In the genomic region with DNA sequence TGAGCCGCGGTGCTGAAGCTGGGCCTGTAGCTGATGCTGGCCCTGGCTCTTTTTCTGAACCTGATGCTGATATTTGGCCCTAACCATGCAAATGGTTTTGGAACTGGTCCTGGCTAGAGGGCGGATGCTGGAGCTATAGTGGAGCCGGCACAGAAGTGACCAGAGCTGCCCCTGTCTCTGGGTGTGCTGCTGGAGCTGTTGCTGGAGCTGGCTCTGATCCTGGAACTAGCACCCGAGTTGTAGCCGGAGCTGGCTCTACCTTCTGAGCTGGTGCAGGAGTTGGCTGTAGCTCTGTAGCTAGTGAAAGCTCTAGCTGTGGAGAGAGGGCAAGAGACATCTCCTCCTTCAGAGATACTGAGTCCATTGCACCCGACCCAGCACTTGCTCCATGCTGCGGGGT, we compare ENCODE assay signal across 17 cellular contexts. TPM values are rescaled to one million over a fixed set of nuclear protein-coding genes. Genes with fewer than 3 reads are reported as not detected.
A peak's percentile ranks its signal among the peaks of the same experiment; 100 is the strongest.
DNase-seq lines count a peak whose midpoint lies in the region; ATAC-seq, FAIRE-seq and TF ChIP-seq lines count a peak whose summit lies in the region.
"Had no signal": no experiment of that assay in that cellular context is flagged by ENCODE, and none has a peak within 500 bp of the region (broad histone marks: within the 10 kb centered on the region; RNA-seq: fewer than 3 reads in every experiment).

No MANE protein-coding gene starts in this region.

- H3K36me3 Mint-ChIP-seq in MCF 10A (ENCODE audit: insufficient read depth, unreplicated experiment) = peaks cover 32% of the 10 kb centered on the region
- peaks cover 12% of the 10 kb centered on the region for H3K36me3 Mint-ChIP-seq in type B pancreatic cell

- H3K4me1 Mint-ChIP-seq in MCF 10A (ENCODE audit: insufficient read depth, unreplicated experiment) (peaks cover 7% of the 10 kb centered on the region), type B pancreatic cell (ENCODE audit: unreplicated experiment) (peaks cover 27% of the 10 kb centered on the region)

- no peaks in the 10 kb centered on the region for H3K27me3 Mint-ChIP-seq in MCF 10A (ENCODE audit: insufficient read depth, unreplicated experiment)
- H3K27me3 Mint-ChIP-seq in type B pancreatic cell = peaks cover 5% of the 10 kb centered on the region

- H3K9ac ChIP-seq in mammary epithelial cell (ENCODE audit: insufficient read depth, low read length) (no peak overlapping the region), endothelial cell of umbilical vein (replicated peaks; ENCODE audit: extremely low read depth, insufficient read depth, low read length) (no peak overlapping the region), colonic mucosa (ENCODE audit: low read depth in 2 of 2, low read length in 2 of 2) (no peak overlapping the region)

- H3K27ac ChIP-seq in mammary epithelial cell (ENCODE audit: insufficient read depth, low read depth, low read length) (no peak overlapping the region), Panc1 (ENCODE audit: low read length) (no peak overlapping the region), endothelial cell of umbilical vein (ENCODE audit: insufficient read depth, low read depth, low read length) (no peak overlapping the region), colonic mucosa (no peak overlapping the region)
- H3K27ac ChIP-seq: breast epithelium, suprapubic skin had no signal

- WGBS in mammary epithelial cell (ENCODE audit: low coverage, missing lambda C conversion rate) = 96% methylated on average over 8 of the region's 8 CpGs

- H3K27me3 ChIP-seq in mammary epithelial cell (ENCODE audit: insufficient read depth, low read length) = no peaks in the 10 kb centered on the region
- no peaks in the 10 kb centered on the region for H3K27me3 ChIP-seq in Panc1 (ENCODE audit: control insufficient read depth, insufficient read depth, low read length)
- H3K27me3 ChIP-seq in endothelial cell of umbilical vein (ENCODE audit: control insufficient read depth in 2 of 2, insufficient read depth in 2 of 2, low read length in 2 of 2) = no peaks in the 10 kb centered on the region
- H3K27me3 ChIP-seq in colonic mucosa = no peaks in the 10 kb centered on the region
- H3K27me3 ChIP-seq: breast epithelium, suprapubic skin had no signal

- H3K79me2 ChIP-seq in mammary epithelial cell (ENCODE audit: insufficient read depth, low read length) = peaks cover 58% of the 10 kb centered on the region
- peaks cover 51% of the 10 kb centered on the region for H3K79me2 ChIP-seq in endothelial cell of umbilical vein (ENCODE audit: control insufficient read depth, insufficient read depth, low read length)

- H3K9me3 ChIP-seq in mammary epithelial cell (replicated peaks; ENCODE audit: insufficient read depth, low read length) = no peaks in the 10 kb centered on the region
- H3K9me3 ChIP-seq in Panc1 (ENCODE audit: control insufficient read depth, insufficient read depth, low read depth, low read length) = no peaks in the 10 kb centered on the region
- no peaks in the 10 kb centered on the region for H3K9me3 ChIP-seq in endothelial cell of umbilical vein (replicated peaks; ENCODE audit: control insufficient read depth, insufficient read depth, low read length)
- no peaks in the 10 kb centered on the region for H3K9me3 ChIP-seq in colonic mucosa
- H3K9me3 ChIP-seq: breast epithelium, suprapubic skin had no signal

- DNase-seq in MCF 10A (ENCODE audit: unreplicated experiment) (no peak), mammary epithelial cell (no peak), Panc1 (ENCODE audit: low read depth, low spot score) (no peak), endothelial cell of umbilical vein (ENCODE audit: low read depth, low spot score) (no peak), type B pancreatic cell (ENCODE audit: extremely low spot score, unreplicated experiment) (no peak), colonic mucosa (no peak)
- DNase-seq: activated CD4-positive, CD25-positive, alpha-beta regulatory T cell; DMS79 treated with DMSO at 0.1 percent for 48 hours; NCI-H2171 treated with DMSO at 0.1 percent for 48 hours had no signal

- H3K36me3 ChIP-seq in mammary epithelial cell (ENCODE audit: insufficient read depth, low read length) = peaks cover 12% of the 10 kb centered on the region
- peaks cover 12% of the 10 kb centered on the region for H3K36me3 ChIP-seq in Panc1 (ENCODE audit: control insufficient read depth, insufficient read depth, low read length)
- peaks cover 0 to 9% of the 10 kb centered on the region in 2 experiments for H3K36me3 ChIP-seq in endothelial cell of umbilical vein (ENCODE audit: control insufficient read depth in 2 of 2, extremely low read depth in 1 of 2, insufficient read depth in 2 of 2, low read length in 2 of 2)
- H3K36me3 ChIP-seq in colonic mucosa = no peaks in the 10 kb centered on the region
- H3K36me3 ChIP-seq: breast epithelium had no signal

- CTCF ChIA-PET in MCF 10A (lab: Yijun Ruan, JAX) (interaction anchor here (0.6 to 1.7 kb wide), 11 partner anchors 8 to 306 kb away, joined by 3 to 7 read pairs (median 4); a partner anchor contains a TSS), mammary epithelial cell (lab: Charles Lee; ENCODE audit: low non-redundant PET) (no interaction called here), Panc1 (lab: Charles Lee) (no interaction called here), endothelial cell of umbilical vein (lab: Charles Lee) (interaction anchor here (1.1 to 3.6 kb wide), 6 partner anchors 11 to 48 kb away, joined by 3 to 31 read pairs (median 4); a partner anchor contains a TSS)

- H3K9me3 Mint-ChIP-seq in MCF 10A (ENCODE audit: unreplicated experiment) = no peaks in the 10 kb centered on the region
- no peaks in the 10 kb centered on the region for H3K9me3 Mint-ChIP-seq in type B pancreatic cell

- H3K9me1 ChIP-seq in endothelial cell of umbilical vein (replicated peaks; ENCODE audit: control insufficient read depth, extremely low read depth, insufficient read depth, low read length) = no peaks in the 10 kb centered on the region

- H3K4me3 Mint-ChIP-seq in MCF 10A (ENCODE audit: unreplicated experiment) (peak overlapping the region; percentile 91), type B pancreatic cell (peak overlapping the region; percentile 72)

- no peak for TF ChIP-seq POLR2A in endothelial cell of umbilical vein (IDR thresholded peaks at IDR 0.05; ENCODE audit: low read depth, low read length)

- H2AFZ ChIP-seq in mammary epithelial cell (ENCODE audit: low read depth, low read length) (no peak overlapping the region), endothelial cell of umbilical vein (ENCODE audit: low read depth, low read length) (no peak overlapping the region)

- FAIRE-seq in endothelial cell of umbilical vein (lab: Jason Lieb, UNC) = no peak

- H3K4me3 ChIP-seq in mammary epithelial cell (replicated peaks in 1 of 3; ENCODE audit: insufficient read depth in 1 of 3, low read depth in 2 of 3, low read length in 3 of 3) = no peak overlapping the region
- H3K4me3 ChIP-seq in Panc1 (ENCODE audit: low read depth in 2 of 2, low read length in 2 of 2) = no peak overlapping the region
- no peak overlapping the region for H3K4me3 ChIP-seq in endothelial cell of umbilical vein (replicated peaks in 1 of 3; ENCODE audit: insufficient read depth in 1 of 3, low read depth in 1 of 3, low read length in 3 of 3)
- no peak overlapping the region for H3K4me3 ChIP-seq in colonic mucosa
- H3K4me3 ChIP-seq: lung had no signal

- dilution Hi-C loops in mammary epithelial cell (cut with HindIII; ENCODE audit: low sequenced_read_pairs) = no loop called here
- dilution Hi-C loops in endothelial cell of umbilical vein (cut with MboI; ENCODE audit: extremely low pct_ligation_motif_present, low sequenced_read_pairs) = no loop called here

- TF ChIP-seq CTCF in MCF 10A (IDR thresholded peaks at IDR 0.05; ENCODE audit: unreplicated experiment) (no peak), mammary epithelial cell (conservative IDR thresholded peaks at IDR 0.05 in 1 of 2, IDR thresholded peaks at IDR 0.05 in 1 of 2; ENCODE audit: extremely low read depth in 1 of 2, insufficient read depth in 1 of 2, low read depth in 1 of 2, low read length in 2 of 2) (no peak), Panc1 (IDR thresholded peaks at IDR 0.05) (no peak), endothelial cell of umbilical vein (IDR thresholded peaks at IDR 0.05; ENCODE audit: extremely low read depth in 1 of 2, insufficient read depth in 1 of 2, low read depth in 1 of 2, low read length in 2 of 2) (no peak), type B pancreatic cell (conservative IDR thresholded peaks at IDR 0.05) (no peak), colonic mucosa (IDR thresholded peaks at IDR 0.05) (no peak)

- in situ Hi-C loops in mammary epithelial cell (cut with MboI; ENCODE audit: low sequenced_read_pairs in 2 of 2) (no loop called here), Panc1 (cut with HindIII; ENCODE audit: low pct_unique_long_range_greater_than_20kb, low sequenced_read_pairs) (no loop called here)

- peaks cover 21% of the 10 kb centered on the region for H3K4me1 ChIP-seq in mammary epithelial cell (ENCODE audit: insufficient read depth, low read length)
- H3K4me1 ChIP-seq in Panc1 (ENCODE audit: control insufficient read depth, insufficient read depth, low read length) = peaks cover 15% of the 10 kb centered on the region
- peaks cover 22% of the 10 kb centered on the region for H3K4me1 ChIP-seq in endothelial cell of umbilical vein (ENCODE audit: control insufficient read depth, extremely low read depth, insufficient read depth, low read length)
- peaks cover 10% of the 10 kb centered on the region for H3K4me1 ChIP-seq in colonic mucosa

- intact Hi-C loops in MCF 10A (cut with micrococcal nuclease) = no loop called here
- intact Hi-C loops in mammary epithelial cell (cut with micrococcal nuclease) = loop anchor here (2.0 to 5.0 kb wide), 2 partner anchors 38 to 57 kb away; no protein-coding TSS in a partner anchor
- intact Hi-C loops in Panc1 (cut with micrococcal nuclease; ENCODE audit: unreplicated experiment) = no loop called here
- intact Hi-C loops in endothelial cell of umbilical vein (cut with micrococcal nuclease) = loop anchor here (5.0 kb wide), 1 partner anchor 62 kb away; a partner anchor contains a TSS
- intact Hi-C loops in colonic mucosa (cut with DNase I) = no loop called here

- POLR2A ChIA-PET in MCF 10A (lab: Yijun Ruan, JAX) = interaction anchor here (1.3 to 5.1 kb wide), 2 partner anchors 9 to 36 kb away, joined by 3 to 44 read pairs; no protein-coding TSS in a partner anchor
- POLR2A ChIA-PET in Panc1 (lab: Charles Lee) = interaction anchor here (0.6 kb wide), 1 partner anchor 16 kb away, joined by 3 read pairs; no protein-coding TSS in a partner anchor
- POLR2A ChIA-PET in endothelial cell of umbilical vein (lab: Charles Lee) = no interaction called here

- H3K27ac Mint-ChIP-seq in MCF 10A (ENCODE audit: low read depth, unreplicated experiment) (no peak overlapping the region), type B pancreatic cell (peak overlapping the region; percentile 39)

- ATAC-seq in Panc1 (no peak), GM19452 (IDR thresholded peaks at IDR 0.05; ENCODE audit: unreplicated experiment) (no peak), HG03354 (IDR thresholded peaks at IDR 0.05; ENCODE audit: poor library complexity, severe bottlenecking, unreplicated experiment) (no peak)

- H4K20me1 ChIP-seq in mammary epithelial cell (ENCODE audit: insufficient read depth, low read length) (no peaks in the 10 kb centered on the region), endothelial cell of umbilical vein (replicated peaks; ENCODE audit: control insufficient read depth, extremely low read depth, insufficient read depth, low read length) (no peaks in the 10 kb centered on the region)

- BruUV-seq in MCF 10A (replicated peaks; lab: Mats Ljungman, UMichigan) (no TSS peak), mammary epithelial cell (replicated peaks; lab: Mats Ljungman, UMichigan) (no TSS peak), Panc1 (replicated peaks; lab: Mats Ljungman, UMichigan) (TSS peak; percentile 89), endothelial cell of umbilical vein (replicated peaks; lab: Mats Ljungman, UMichigan) (TSS peak; percentile 4)

- H3K4me2 ChIP-seq in mammary epithelial cell (ENCODE audit: insufficient read depth, low read depth, low read length) = no peak overlapping the region
- H3K4me2 ChIP-seq in endothelial cell of umbilical vein (ENCODE audit: insufficient read depth, low read length) = no peak overlapping the region

RNA-seq across cellular contexts. Expression of a gene that starts 12.8 kb away (rescaled TPM):
- total RNA-seq in MCF 10A (2022) (not detected in 2 replicates), mammary epithelial cell (not detected), Panc1 (2021; ENCODE audit: unreplicated experiment) (not detected), endothelial cell of umbilical vein (not detected in 2 replicates), type B pancreatic cell (ENCODE audit: low replicate concordance) (not detected in 2 replicates), colonic mucosa (1 to 10 TPM in 1 of 2 donors, under 1 TPM in 1; 0.11 to 3.3 TPM)
- polyA plus RNA-seq in mammary epithelial cell (not detected), endothelial cell of umbilical vein (not detected in 2 replicates)
- polyA minus RNA-seq in mammary epithelial cell (not detected), endothelial cell of umbilical vein (not detected in 2 replicates)
- polyA plus RNA-seq in Panc1 (2012; ENCODE audit: insufficient read length) = not detected
- polyA plus RNA-seq in endothelial cell of umbilical vein (2011; cell fraction: cytosol; rRNA removed) = not detected in 2 replicates
- polyA plus RNA-seq in endothelial cell of umbilical vein (2011; cell fraction: nucleus; rRNA removed) = 0.05 and 0.27 TPM in 2 replicates
- polyA plus RNA-seq in endothelial cell of umbilical vein (2012) = not detected in 2 replicates
- polyA minus RNA-seq in endothelial cell of umbilical vein (2011; cell fraction: cytosol; rRNA and poly(A)+ RNA removed) = not detected
- polyA minus RNA-seq in endothelial cell of umbilical vein (2011; cell fraction: nucleus; rRNA and poly(A)+ RNA removed) = not detected in 2 replicates
- total RNA-seq: osteoblast, smooth muscle cell had no signal
- polyA plus RNA-seq: smooth muscle cell had no signal

RNA-seq across cellular contexts. Expression of a gene that starts 17.6 kb away (rescaled TPM):
- total RNA-seq in MCF 10A (2022) = not detected in 2 replicates
- under 1 TPM; 0.35 to 0.50 TPM for total RNA-seq in mammary epithelial cell
- 0.33 TPM for polyA plus RNA-seq in mammary epithelial cell
- not detected for polyA minus RNA-seq in mammary epithelial cell
- total RNA-seq in Panc1 (2021; ENCODE audit: unreplicated experiment) = 10.6 TPM
- 26.9 TPM for polyA plus RNA-seq in Panc1 (2012; ENCODE audit: insufficient read length)
- 242 and 253 TPM in 2 replicates for total RNA-seq in endothelial cell of umbilical vein
- polyA plus RNA-seq in endothelial cell of umbilical vein = 441 and 642 TPM in 2 replicates
- polyA plus RNA-seq in endothelial cell of umbilical vein (2011; cell fraction: cytosol; rRNA removed) = 200 and 310 TPM in 2 replicates
- polyA plus RNA-seq in endothelial cell of umbilical vein (2011; cell fraction: nucleus; rRNA removed) = 230 and 265 TPM in 2 replicates
- polyA plus RNA-seq in endothelial cell of umbilical vein (2012) = 68.8 and 103 TPM in 2 replicates
- polyA minus RNA-seq in endothelial cell of umbilical vein = 152 and 193 TPM in 2 replicates
- not detected for polyA minus RNA-seq in endothelial cell of umbilical vein (2011; cell fraction: cytosol; rRNA and poly(A)+ RNA removed)
- polyA minus RNA-seq in endothelial cell of umbilical vein (2011; cell fraction: nucleus; rRNA and poly(A)+ RNA removed) = 53.0 and 89.3 TPM in 2 replicates
- total RNA-seq in type B pancreatic cell (ENCODE audit: low replicate concordance) = 40.8 and 48.7 TPM in 2 replicates
- 1 to 10 TPM in 1 of 2 donors, under 1 TPM in 1; 0.82 to 2.8 TPM for total RNA-seq in colonic mucosa
- total RNA-seq: osteoblast had no signal

RNA-seq across cellular contexts. Expression of a gene that starts 18.4 kb away (rescaled TPM):
- total RNA-seq in MCF 10A (2022) = not detected in 2 replicates
- total RNA-seq in mammary epithelial cell = not detected
- polyA plus RNA-seq in mammary epithelial cell = not detected
- not detected for polyA minus RNA-seq in mammary epithelial cell
- total RNA-seq in Panc1 (2021; ENCODE audit: unreplicated experiment) = not detected
- polyA plus RNA-seq in Panc1 (2012; ENCODE audit: insufficient read length) = not detected
- total RNA-seq in endothelial cell of umbilical vein = not detected in 2 replicates
- 0.17 TPM in 1 of 2 replicates, not detected in the other for polyA plus RNA-seq in endothelial cell of umbilical vein
- not detected in 2 replicates for polyA plus RNA-seq in endothelial cell of umbilical vein (2011; cell fraction: cytosol; rRNA removed)
- not detected in 2 replicates for polyA plus RNA-seq in endothelial cell of umbilical vein (2011; cell fraction: nucleus; rRNA removed)
- not detected in 2 replicates for polyA plus RNA-seq in endothelial cell of umbilical vein (2012)
- polyA minus RNA-seq in endothelial cell of umbilical vein = not detected in 2 replicates
- not detected for polyA minus RNA-seq in endothelial cell of umbilical vein (2011; cell fraction: cytosol; rRNA and poly(A)+ RNA removed)
- not detected in 2 replicates for polyA minus RNA-seq in endothelial cell of umbilical vein (2011; cell fraction: nucleus; rRNA and poly(A)+ RNA removed)
- total RNA-seq in type B pancreatic cell (ENCODE audit: low replicate concordance) = not detected in 2 replicates
- total RNA-seq in colonic mucosa = 1 to 10 TPM in 1 of 2 donors, under 1 TPM in 1; 0.56 to 1.2 TPM
- total RNA-seq: fibroblast of villous mesenchyme, osteoblast, smooth muscle cell had no signal
- polyA plus RNA-seq: smooth muscle cell had no signal

RNA-seq across cellular contexts. Expression of a gene that starts 28.1 kb away (rescaled TPM):
- total RNA-seq in MCF 10A (2022) (not detected in 2 replicates), mammary epithelial cell (not detected), Panc1 (2021; ENCODE audit: unreplicated experiment) (not detected), endothelial cell of umbilical vein (not detected in 2 replicates), type B pancreatic cell (ENCODE audit: low replicate concordance) (not detected in 2 replicates), colonic mucosa (not detected)
- polyA plus RNA-seq in mammary epithelial cell (not detected), endothelial cell of umbilical vein (not detected in 2 replicates)
- polyA minus RNA-seq in mammary epithelial cell (not detected), endothelial cell of umbilical vein (not detected in 2 replicates)
- polyA plus RNA-seq in Panc1 (2012; ENCODE audit: insufficient read length) = not detected
- not detected in 2 replicates for polyA plus RNA-seq in endothelial cell of umbilical vein (2011; cell fraction: cytosol; rRNA removed)
- not detected in 2 replicates for polyA plus RNA-seq in endothelial cell of umbilical vein (2011; cell fraction: nucleus; rRNA removed)
- not detected in 2 replicates for polyA plus RNA-seq in endothelial cell of umbilical vein (2012)
- not detected for polyA minus RNA-seq in endothelial cell of umbilical vein (2011; cell fraction: cytosol; rRNA and poly(A)+ RNA removed)
- polyA minus RNA-seq in endothelial cell of umbilical vein (2011; cell fraction: nucleus; rRNA and poly(A)+ RNA removed) = not detected in 2 replicates
- total RNA-seq: breast epithelium, fibroblast of villous mesenchyme, osteoblast, smooth muscle cell, suprapubic skin had no signal
- polyA plus RNA-seq: lung, smooth muscle cell had no signal

RNA-seq across cellular contexts. Expression of a gene that starts 34.4 kb away (rescaled TPM):
- not detected in 2 replicates for total RNA-seq in MCF 10A (2022)
- total RNA-seq in mammary epithelial cell = not detected
- polyA plus RNA-seq in mammary epithelial cell = not detected
- not detected for polyA minus RNA-seq in mammary epithelial cell
- total RNA-seq in Panc1 (2021; ENCODE audit: unreplicated experiment) = 0.05 TPM
- 1.0 TPM for polyA plus RNA-seq in Panc1 (2012; ENCODE audit: insufficient read length)
- not detected in 2 replicates for total RNA-seq in endothelial cell of umbilical vein
- not detected in 2 replicates for polyA plus RNA-seq in endothelial cell of umbilical vein
- 0.13 TPM in 1 of 2 replicates, not detected in the other for polyA plus RNA-seq in endothelial cell of umbilical vein (2011; cell fraction: cytosol; rRNA removed)
- not detected in 2 replicates for polyA plus RNA-seq in endothelial cell of umbilical vein (2011; cell fraction: nucleus; rRNA removed)
- polyA plus RNA-seq in endothelial cell of umbilical vein (2012) = not detected in 2 replicates
- polyA minus RNA-seq in endothelial cell of umbilical vein = not detected in 2 replicates
- not detected for polyA minus RNA-seq in endothelial cell of umbilical vein (2011; cell fraction: cytosol; rRNA and poly(A)+ RNA removed)
- polyA minus RNA-seq in endothelial cell of umbilical vein (2011; cell fraction: nucleus; rRNA and poly(A)+ RNA removed) = not detected in 2 replicates
- total RNA-seq in type B pancreatic cell (ENCODE audit: low replicate concordance) = 0.77 and 0.93 TPM in 2 replicates
- total RNA-seq in colonic mucosa = 1 to 10 TPM in 1 of 2 donors, not detected in 1; 3.4 TPM
- total RNA-seq: breast epithelium, fibroblast of villous mesenchyme, lung, osteoblast, smooth muscle cell had no signal
- polyA plus RNA-seq: smooth muscle cell had no signal

Comparison
In these comparisons a context has a peak if more than half of its experiments do, and no peak if none do; other contexts are left out.
1. CTCF ChIA-PET loops: an anchor here in MCF 10A (0.6 to 1.7 kb wide) and endothelial cell of umbilical vein (1.1 to 3.6 kb wide); none called in mammary epithelial cell and Panc1.
2. intact Hi-C loops: an anchor here in mammary epithelial cell (2.0 to 5.0 kb wide) and endothelial cell of umbilical vein (5.0 kb wide); none called in MCF 10A, Panc1 and colonic mucosa.